Comparison of ENCODE assay signal across 8 cellular contexts in the genomic region with DNA sequence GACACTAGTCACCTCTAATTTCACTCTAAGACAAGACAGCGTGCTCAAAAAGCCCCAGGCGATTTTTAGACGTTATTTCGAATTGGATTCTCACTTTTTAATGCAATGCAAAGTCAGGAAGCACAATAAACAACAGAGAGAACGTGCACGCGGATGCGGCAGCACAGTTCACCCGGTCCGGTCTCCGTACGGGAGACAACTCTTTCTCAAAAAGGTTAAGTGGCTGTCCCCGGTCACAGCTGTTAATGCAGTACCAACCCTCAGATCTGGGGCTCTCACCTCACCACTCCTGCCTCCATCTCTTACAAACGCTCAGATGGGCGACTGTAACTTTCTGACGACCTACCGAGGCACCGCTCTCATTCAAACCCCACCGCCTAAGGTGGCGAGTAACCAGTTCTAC. TPM values are rescaled to one million over a fixed set of nuclear protein-coding genes. Genes with fewer than 3 reads are reported as not detected.
A peak's percentile ranks its signal among the peaks of the same experiment; 100 is the strongest.
DNase-seq lines count a peak whose midpoint lies in the region; ATAC-seq and TF ChIP-seq lines count a peak whose summit lies in the region.

No MANE protein-coding gene starts in this region.

- CTCF ChIA-PET in PC-9 (lab: Charles Lee), result no interaction called here

- H3K27me3 Mint-ChIP-seq in endodermal cell (ENCODE audit: insufficient read depth), result no peaks in the 10 kb centered on the region
- peaks cover 3% of the 10 kb centered on the region for H3K27me3 Mint-ChIP-seq in neural crest cell (ENCODE audit: low read depth)

- no peaks in the 10 kb centered on the region for H3K9me3 ChIP-seq in PC-9 (ENCODE audit: insufficient read depth, low read depth)
- no peaks in the 10 kb centered on the region for H3K9me3 ChIP-seq in endodermal cell (ENCODE audit: control insufficient read depth, low read length)

- WGBS in endodermal cell (ENCODE audit: insufficient coverage in 1 of 2, insufficient read length in 1 of 2), 2 experiments, result 0% methylated on average over 12 to 20 of the region's 20 CpGs

- peak overlapping the region; percentile 59 for H3K27ac ChIP-seq in PC-9
- H3K27ac ChIP-seq in endodermal cell (ENCODE audit: low read depth, low read length), result peak overlapping the region; percentile 99

- POLR2A ChIA-PET in PC-9 (lab: Charles Lee; ENCODE audit: unreplicated experiment), result interaction anchor here (0.6 to 0.7 kb wide), 5 partner anchors 60 to 1254 kb away, joined by 3 to 7 read pairs (median 3); no protein-coding TSS in a partner anchor

- H3K4me1 Mint-ChIP-seq in endodermal cell (peaks cover 26% of the 10 kb centered on the region), neural crest cell (peaks cover 33% of the 10 kb centered on the region)

- peaks cover 55% of the 10 kb centered on the region for H3K79me2 ChIP-seq in PC-9 (ENCODE audit: low read depth)

- no peak for DNase-seq in AG09309 (ENCODE audit: low read depth)
- no peak for DNase-seq in PC-9
- no peak for DNase-seq in endodermal cell
- DNase-seq in neural crest cell (ENCODE audit: low read depth, low spot score), result peak; percentile 3
- DNase-seq in NCI-H1930 (lab: John Stamatoyannopoulos, UW), result no peak
- no peak for DNase-seq in effector CD8-positive, alpha-beta T cell (lab: John Stamatoyannopoulos, UW)

- H3K9me2 ChIP-seq in PC-9 (ENCODE audit: insufficient read depth), result no peaks in the 10 kb centered on the region

- peak overlapping the region; percentile 98 for H3K27ac Mint-ChIP-seq in endodermal cell
- H3K27ac Mint-ChIP-seq in neural crest cell (ENCODE audit: unreplicated experiment), result peak overlapping the region; percentile 99

- BruUV-seq in PC-9 (replicated peaks; lab: Mats Ljungman, UMichigan), result TSS peak; percentile 32

- peak overlapping the region; percentile 90 for H3K9ac ChIP-seq in endodermal cell (ENCODE audit: extremely low read depth, low read length, poor library complexity, severe bottlenecking)

- H3K4me3 ChIP-seq in AG09309 (ENCODE audit: control insufficient read depth, low read depth, low read length), result peak overlapping the region; percentile 91
- H3K4me3 ChIP-seq in PC-9, result peak overlapping the region; percentile 98
- H3K4me3 ChIP-seq in endodermal cell (ENCODE audit: low read length), result peak overlapping the region; percentile 91

- H4K20me1 ChIP-seq in PC-9 (ENCODE audit: insufficient read depth), result peaks cover 45% of the 10 kb centered on the region

- H3F3A ChIP-seq in PC-9 (ENCODE audit: insufficient read depth, low read depth), result peaks cover 11% of the 10 kb centered on the region

- H2AFZ ChIP-seq in PC-9, result peak overlapping the region; percentile 71

- H3K4me2 ChIP-seq in PC-9, result peak overlapping the region; percentile 93

- intact Hi-C loops in PC-9 (cut with micrococcal nuclease; ENCODE audit: unreplicated experiment), result loop anchor here (10.0 kb wide), 1 partner anchor 389 kb away; the partner anchor contains the start of gene EIF4G3

- H3K27me3 ChIP-seq in PC-9 (ENCODE audit: insufficient read depth, low read depth) (no peaks in the 10 kb centered on the region), endodermal cell (ENCODE audit: control insufficient read depth, insufficient read depth, low read length, poor library complexity, severe bottlenecking) (no peaks in the 10 kb centered on the region)

- no peaks in the 10 kb centered on the region for H3K36me3 ChIP-seq in PC-9 (ENCODE audit: low read depth)
- no peaks in the 10 kb centered on the region for H3K36me3 ChIP-seq in endodermal cell (ENCODE audit: control insufficient read depth, insufficient read depth, low read length)

- H3K36me3 Mint-ChIP-seq in endodermal cell (ENCODE audit: low read depth), result peaks cover 3% of the 10 kb centered on the region
- H3K36me3 Mint-ChIP-seq in neural crest cell (ENCODE audit: low read depth), result no peaks in the 10 kb centered on the region

- peak; percentile 1 for ATAC-seq in GM19328 (IDR thresholded peaks at IDR 0.05; ENCODE audit: unreplicated experiment)
- ATAC-seq in GM19324 (IDR thresholded peaks at IDR 0.05; ENCODE audit: low FRiP score, unreplicated experiment), result no peak

- H3K4me3 Mint-ChIP-seq in endodermal cell (peak overlapping the region; percentile 98), neural crest cell (peak overlapping the region; percentile 99)

- H3K4me1 ChIP-seq in PC-9 (replicated peaks; ENCODE audit: insufficient read depth) (peaks cover 19% of the 10 kb centered on the region; the same call in 1 of the 2 replicates), endodermal cell (ENCODE audit: control insufficient read depth, insufficient read depth, low read length) (no peaks in the 10 kb centered on the region)

- H3K9me3 Mint-ChIP-seq in endodermal cell (no peaks in the 10 kb centered on the region), neural crest cell (no peaks in the 10 kb centered on the region)

- TF ChIP-seq CTCF in AG09309 (IDR thresholded peaks at IDR 0.05; ENCODE audit: control insufficient read depth, insufficient read depth, low read depth, low read length, missing control alignments), result no peak
- no peak for TF ChIP-seq CTCF in PC-9 (conservative IDR thresholded peaks at IDR 0.05)
- no peak for TF ChIP-seq CTCF in endodermal cell (conservative IDR thresholded peaks at IDR 0.05)
- TF ChIP-seq CTCF in neural crest cell (conservative IDR thresholded peaks at IDR 0.05), result no peak

RNA-seq across cellular contexts. Expression of gene HP1BP3, which starts 1.2 kb away (rescaled TPM):
- 251 and 271 TPM in 2 replicates for total RNA-seq in PC-9 (2021)
- total RNA-seq in endodermal cell, result 100 to 1,000 TPM; 207 to 223 TPM
- 240 TPM for polyA plus RNA-seq in endodermal cell (2013, experiment 1 of 2)
- 243 TPM for polyA plus RNA-seq in endodermal cell (2013, experiment 2 of 2)
- total RNA-seq in neural crest cell, result 302 and 303 TPM in 2 replicates

RNA-seq across cellular contexts. Expression of gene SH2D5, which starts 53.4 kb away (rescaled TPM):
- total RNA-seq in PC-9 (2021) (1.1 and 1.5 TPM in 2 replicates), endodermal cell (1 to 10 TPM; 4.0 to 5.0 TPM), neural crest cell (3.2 TPM in 2 replicates)
- 6.6 TPM for polyA plus RNA-seq in endodermal cell (2013, experiment 1 of 2)
- polyA plus RNA-seq in endodermal cell (2013, experiment 2 of 2), result 5.1 TPM
